ENCODE assay signal across 1 cellular context in the genomic region with DNA sequence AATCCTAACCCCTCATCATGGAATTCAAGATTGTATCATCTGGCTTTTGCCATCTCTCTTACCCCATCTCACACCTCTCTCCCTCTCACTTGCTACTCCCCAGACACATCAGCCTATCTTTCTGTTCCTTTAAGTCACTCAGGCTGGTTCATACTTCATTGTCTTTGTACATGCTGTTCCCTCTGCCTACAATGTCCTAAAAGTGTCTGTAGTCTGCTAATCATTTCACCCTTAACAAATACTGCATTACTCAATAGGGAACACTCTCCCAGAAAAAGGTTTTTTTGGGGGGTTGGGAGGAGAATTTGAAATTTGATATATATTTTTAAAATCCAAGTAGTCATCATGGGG.
TF ChIP-seq lines count a peak whose summit lies in the region.

No MANE protein-coding gene starts in this region.

TF ChIP-seq in GM12878, 131 proteins besides CTCF, POLR2A, EP300 and RAD21 (continued from another document):
- TF ChIP-seq, protein P1, sequence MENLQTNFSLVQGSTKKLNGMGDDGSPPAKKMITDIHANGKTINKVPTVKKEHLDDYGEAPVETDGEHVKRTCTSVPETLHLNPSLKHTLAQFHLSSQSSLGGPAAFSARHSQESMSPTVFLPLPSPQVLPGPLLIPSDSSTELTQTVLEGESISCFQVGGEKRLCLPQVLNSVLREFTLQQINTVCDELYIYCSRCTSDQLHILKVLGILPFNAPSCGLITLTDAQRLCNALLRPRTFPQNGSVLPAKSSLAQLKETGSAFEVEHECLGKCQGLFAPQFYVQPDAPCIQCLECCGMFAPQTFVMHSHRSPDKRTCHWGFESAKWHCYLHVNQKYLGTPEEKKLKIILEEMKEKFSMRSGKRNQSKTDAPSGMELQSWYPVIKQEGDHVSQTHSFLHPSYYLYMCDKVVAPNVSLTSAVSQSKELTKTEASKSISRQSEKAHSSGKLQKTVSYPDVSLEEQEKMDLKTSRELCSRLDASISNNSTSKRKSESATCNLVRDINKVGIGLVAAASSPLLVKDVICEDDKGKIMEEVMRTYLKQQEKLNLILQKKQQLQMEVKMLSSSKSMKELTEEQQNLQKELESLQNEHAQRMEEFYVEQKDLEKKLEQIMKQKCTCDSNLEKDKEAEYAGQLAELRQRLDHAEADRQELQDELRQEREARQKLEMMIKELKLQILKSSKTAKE (IDR thresholded peaks at IDR 0.05; ENCODE audit: low read depth, poor library complexity, severe bottlenecking) = no peak
- TF ChIP-seq, protein P2, sequence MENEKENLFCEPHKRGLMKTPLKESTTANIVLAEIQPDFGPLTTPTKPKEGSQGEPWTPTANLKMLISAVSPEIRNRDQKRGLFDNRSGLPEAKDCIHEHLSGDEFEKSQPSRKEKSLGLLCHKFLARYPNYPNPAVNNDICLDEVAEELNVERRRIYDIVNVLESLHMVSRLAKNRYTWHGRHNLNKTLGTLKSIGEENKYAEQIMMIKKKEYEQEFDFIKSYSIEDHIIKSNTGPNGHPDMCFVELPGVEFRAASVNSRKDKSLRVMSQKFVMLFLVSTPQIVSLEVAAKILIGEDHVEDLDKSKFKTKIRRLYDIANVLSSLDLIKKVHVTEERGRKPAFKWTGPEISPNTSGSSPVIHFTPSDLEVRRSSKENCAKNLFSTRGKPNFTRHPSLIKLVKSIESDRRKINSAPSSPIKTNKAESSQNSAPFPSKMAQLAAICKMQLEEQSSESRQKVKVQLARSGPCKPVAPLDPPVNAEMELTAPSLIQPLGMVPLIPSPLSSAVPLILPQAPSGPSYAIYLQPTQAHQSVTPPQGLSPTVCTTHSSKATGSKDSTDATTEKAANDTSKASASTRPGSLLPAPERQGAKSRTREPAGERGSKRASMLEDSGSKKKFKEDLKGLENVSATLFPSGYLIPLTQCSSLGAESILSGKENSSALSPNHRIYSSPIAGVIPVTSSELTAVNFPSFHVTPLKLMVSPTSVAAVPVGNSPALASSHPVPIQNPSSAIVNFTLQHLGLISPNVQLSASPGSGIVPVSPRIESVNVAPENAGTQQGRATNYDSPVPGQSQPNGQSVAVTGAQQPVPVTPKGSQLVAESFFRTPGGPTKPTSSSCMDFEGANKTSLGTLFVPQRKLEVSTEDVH (IDR thresholded peaks at IDR 0.05; ENCODE audit: low read depth, partially characterized antibody) = no peak
- TF ChIP-seq EED (IDR thresholded peaks at IDR 0.05; ENCODE audit: low read depth) = no peak
- no peak for TF ChIP-seq ETV6 (conservative IDR thresholded peaks at IDR 0.05 in 1 of 2, IDR thresholded peaks at IDR 0.05 in 1 of 2; ENCODE audit: borderline replicate concordance in 1 of 2, low read depth in 1 of 2)
- no peak for TF ChIP-seq FOS (IDR thresholded peaks at IDR 0.05; ENCODE audit: borderline replicate concordance, extremely low read depth, insufficient read length)
- TF ChIP-seq ATF7 (IDR thresholded peaks at IDR 0.05; ENCODE audit: low read depth) = no peak
- TF ChIP-seq PAX8 (IDR thresholded peaks at IDR 0.05) = no peak
- TF ChIP-seq, protein P3, sequence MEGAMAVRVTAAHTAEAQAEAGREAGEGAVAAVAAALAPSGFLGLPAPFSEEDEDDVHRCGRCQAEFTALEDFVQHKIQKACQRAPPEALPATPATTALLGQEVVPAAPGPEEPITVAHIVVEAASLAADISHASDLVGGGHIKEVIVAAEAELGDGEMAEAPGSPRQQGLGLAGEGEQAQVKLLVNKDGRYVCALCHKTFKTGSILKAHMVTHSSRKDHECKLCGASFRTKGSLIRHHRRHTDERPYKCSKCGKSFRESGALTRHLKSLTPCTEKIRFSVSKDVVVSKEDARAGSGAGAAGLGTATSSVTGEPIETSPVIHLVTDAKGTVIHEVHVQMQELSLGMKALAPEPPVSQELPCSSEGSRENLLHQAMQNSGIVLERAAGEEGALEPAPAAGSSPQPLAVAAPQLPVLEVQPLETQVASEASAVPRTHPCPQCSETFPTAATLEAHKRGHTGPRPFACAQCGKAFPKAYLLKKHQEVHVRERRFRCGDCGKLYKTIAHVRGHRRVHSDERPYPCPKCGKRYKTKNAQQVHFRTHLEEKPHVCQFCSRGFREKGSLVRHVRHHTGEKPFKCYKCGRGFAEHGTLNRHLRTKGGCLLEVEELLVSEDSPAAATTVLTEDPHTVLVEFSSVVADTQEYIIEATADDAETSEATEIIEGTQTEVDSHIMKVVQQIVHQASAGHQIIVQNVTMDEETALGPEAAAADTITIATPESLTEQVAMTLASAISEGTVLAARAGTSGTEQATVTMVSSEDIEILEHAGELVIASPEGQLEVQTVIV (IDR thresholded peaks at IDR 0.05; ENCODE audit: borderline replicate concordance, partially characterized antibody) = no peak
- no peak for TF ChIP-seq ASH2L (IDR thresholded peaks at IDR 0.05; ENCODE audit: borderline replicate concordance, low read depth)
- no peak for TF ChIP-seq NFIC (IDR thresholded peaks at IDR 0.05; ENCODE audit: low read depth, low read length)
